Comparison of ENCODE assay signal across 1 cellular context in the genomic region with DNA sequence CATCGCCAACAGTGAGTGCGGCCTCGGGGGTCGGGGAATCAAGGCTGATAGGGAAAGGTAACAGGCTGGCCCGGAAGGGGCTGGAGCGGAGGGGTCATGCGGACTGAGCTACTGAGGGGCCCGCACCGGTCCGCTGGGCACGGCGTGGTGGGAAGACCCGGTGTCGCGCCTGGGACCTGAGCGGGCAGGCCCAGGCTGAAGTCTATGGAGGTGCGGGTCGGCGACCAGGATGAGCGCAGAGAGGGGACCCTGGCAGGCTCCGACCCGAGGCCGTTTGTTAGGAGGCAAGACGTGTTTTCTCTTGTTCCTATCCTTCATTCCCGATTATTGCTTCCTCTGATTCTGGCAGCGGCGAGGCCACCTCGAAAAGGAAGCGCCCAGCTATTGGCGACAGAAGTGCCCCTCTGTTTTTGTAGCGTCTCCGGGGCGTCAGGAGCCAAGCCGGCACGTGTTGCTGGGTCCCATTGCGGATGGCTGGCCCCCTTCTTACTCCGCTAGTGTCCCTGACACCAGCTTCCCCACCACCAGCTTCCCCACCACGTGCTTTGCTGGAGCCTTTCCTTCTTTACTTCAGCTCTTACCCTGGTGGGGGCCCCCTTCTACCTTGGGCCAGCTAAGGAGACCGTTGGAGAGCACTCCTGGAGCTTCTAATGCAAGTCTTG.
TF ChIP-seq lines count a peak whose summit lies in the region.

No MANE protein-coding gene starts in this region.

TF ChIP-seq in K562, 482 proteins besides CTCF, POLR2A, EP300 and RAD21 (continued from another document and continues in another):
- TF ChIP-seq, protein P1, sequence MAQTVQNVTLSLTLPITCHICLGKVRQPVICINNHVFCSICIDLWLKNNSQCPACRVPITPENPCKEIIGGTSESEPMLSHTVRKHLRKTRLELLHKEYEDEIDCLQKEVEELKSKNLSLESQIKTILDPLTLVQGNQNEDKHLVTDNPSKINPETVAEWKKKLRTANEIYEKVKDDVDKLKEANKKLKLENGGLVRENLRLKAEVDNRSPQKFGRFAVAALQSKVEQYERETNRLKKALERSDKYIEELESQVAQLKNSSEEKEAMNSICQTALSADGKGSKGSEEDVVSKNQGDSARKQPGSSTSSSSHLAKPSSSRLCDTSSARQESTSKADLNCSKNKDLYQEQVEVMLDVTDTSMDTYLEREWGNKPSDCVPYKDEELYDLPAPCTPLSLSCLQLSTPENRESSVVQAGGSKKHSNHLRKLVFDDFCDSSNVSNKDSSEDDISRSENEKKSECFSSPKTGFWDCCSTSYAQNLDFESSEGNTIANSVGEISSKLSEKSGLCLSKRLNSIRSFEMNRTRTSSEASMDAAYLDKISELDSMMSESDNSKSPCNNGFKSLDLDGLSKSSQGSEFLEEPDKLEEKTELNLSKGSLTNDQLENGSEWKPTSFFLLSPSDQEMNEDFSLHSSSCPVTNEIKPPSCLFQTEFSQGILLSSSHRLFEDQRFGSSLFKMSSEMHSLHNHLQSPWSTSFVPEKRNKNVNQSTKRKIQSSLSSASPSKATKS (CRISPR knock-in tag; IDR thresholded peaks at IDR 0.05): no peak
- TF ChIP-seq, protein P2, sequence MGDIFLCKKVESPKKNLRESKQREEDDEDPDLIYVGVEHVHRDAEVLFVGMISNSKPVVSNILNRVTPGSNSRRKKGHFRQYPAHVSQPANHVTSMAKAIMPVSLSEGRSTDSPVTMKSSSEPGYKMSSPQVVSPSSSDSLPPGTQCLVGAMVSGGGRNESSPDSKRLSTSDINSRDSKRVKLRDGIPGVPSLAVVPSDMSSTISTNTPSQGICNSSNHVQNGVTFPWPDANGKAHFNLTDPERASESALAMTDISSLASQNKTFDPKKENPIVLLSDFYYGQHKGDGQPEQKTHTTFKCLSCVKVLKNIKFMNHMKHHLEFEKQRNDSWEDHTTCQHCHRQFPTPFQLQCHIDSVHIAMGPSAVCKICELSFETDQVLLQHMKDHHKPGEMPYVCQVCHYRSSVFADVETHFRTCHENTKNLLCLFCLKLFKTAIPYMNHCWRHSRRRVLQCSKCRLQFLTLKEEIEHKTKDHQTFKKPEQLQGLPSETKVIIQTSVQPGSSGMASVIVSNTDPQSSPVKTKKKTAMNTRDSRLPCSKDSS (IDR thresholded peaks at IDR 0.05; ENCODE audit: low read depth, partially characterized antibody): no peak
- TF ChIP-seq KDM2B (CRISPR knock-in tag; IDR thresholded peaks at IDR 0.05) (no peak), ZNF197 (CRISPR knock-in tag; IDR thresholded peaks at IDR 0.05; ENCODE audit: low read depth) (no peak), ZNF311 (CRISPR knock-in tag; IDR thresholded peaks at IDR 0.05) (no peak), ZNF707 (CRISPR knock-in tag; conservative IDR thresholded peaks at IDR 0.05) (0 out of 2 replicates have a peak, but pooled peaks have one; percentile 14), PRMT5 (CRISPR knock-in tag; IDR thresholded peaks at IDR 0.05) (0 out of 2 replicates have a peak, but pooled peaks have one; percentile 24), CHCHD3 (CRISPR knock-in tag; IDR thresholded peaks at IDR 0.05) (no peak), PML (IDR thresholded peaks at IDR 0.05; ENCODE audit: low read length) (no peak), ZBED1 (IDR thresholded peaks at IDR 0.05) (peak; percentile 0; the same call in 1 of the 2 replicates), CREB1 (IDR thresholded peaks at IDR 0.05) (no peak), CREB1 (CRISPR knock-in tag; IDR thresholded peaks at IDR 0.05) (no peak), ZNF717 (CRISPR knock-in tag; IDR thresholded peaks at IDR 0.05) (no peak), PPARD (CRISPR knock-in tag; IDR thresholded peaks at IDR 0.05) (no peak), SP2 (IDR thresholded peaks at IDR 0.05; ENCODE audit: extremely low read depth, low read depth, low read length, poor library complexity, severe bottlenecking) (no peak), ETS2 (tag; IDR thresholded peaks at IDR 0.05; ENCODE audit: borderline replicate concordance, poor library complexity, severe bottlenecking) (no peak), FIP1L1 (IDR thresholded peaks at IDR 0.05; ENCODE audit: low read depth, low read length, poor library complexity, severe bottlenecking) (no peak), SMARCC2 (IDR thresholded peaks at IDR 0.05; ENCODE audit: low read depth) (no peak), TOE1 (IDR thresholded peaks at IDR 0.05; ENCODE audit: borderline replicate concordance) (peak; percentile 12; the same call in 1 of the 2 replicates), TOE1 (CRISPR knock-in tag; IDR thresholded peaks at IDR 0.05; ENCODE audit: borderline replicate concordance, low read depth) (peak; percentile 19; the same call in 1 of the 2 replicates), RAD51 (IDR thresholded peaks at IDR 0.05; ENCODE audit: borderline replicate concordance, low read depth) (peak; percentile 53; the same call in 1 of the 2 replicates), MYC (IDR thresholded peaks at IDR 0.05; ENCODE audit: low read depth, low read length) (peak; percentile 96), MYC (CRISPR knock-in tag; IDR thresholded peaks at IDR 0.05; ENCODE audit: borderline replicate concordance, low read depth) (peak; percentile 55; the same call in 1 of the 2 replicates), EHMT2 (IDR thresholded peaks at IDR 0.05) (no peak), BRD9 (IDR thresholded peaks at IDR 0.05; ENCODE audit: low read depth, partially characterized antibody) (no peak), WHSC1 (IDR thresholded peaks at IDR 0.05; ENCODE audit: low read length) (no peak), GABPB1 (CRISPR knock-in tag; IDR thresholded peaks at IDR 0.05) (no peak; the same call in 1 of the 2 replicates), ZNF165 (CRISPR knock-in tag; IDR thresholded peaks at IDR 0.05; ENCODE audit: borderline replicate concordance) (no peak), ZNF232 (CRISPR knock-in tag; IDR thresholded peaks at IDR 0.05) (no peak; the same call in 1 of the 2 replicates), ZNF274 (IDR thresholded peaks at IDR 0.05; ENCODE audit: borderline replicate concordance, low read depth, low read length) (no peak), ZNF780A (CRISPR knock-in tag; IDR thresholded peaks at IDR 0.05) (no peak), MAFG (tag; conservative IDR thresholded peaks at IDR 0.05) (no peak), ESRRB (CRISPR knock-in tag; IDR thresholded peaks at IDR 0.05; ENCODE audit: borderline replicate concordance) (no peak), TCF7L2 (IDR thresholded peaks at IDR 0.05; ENCODE audit: low read depth, low read length) (no peak), THRAP3 (IDR thresholded peaks at IDR 0.05; ENCODE audit: borderline replicate concordance) (peak; percentile 20; the same call in 1 of the 2 replicates), RHOXF2B (CRISPR knock-in tag; conservative IDR thresholded peaks at IDR 0.05) (no peak)
- TF ChIP-seq, protein P3, sequence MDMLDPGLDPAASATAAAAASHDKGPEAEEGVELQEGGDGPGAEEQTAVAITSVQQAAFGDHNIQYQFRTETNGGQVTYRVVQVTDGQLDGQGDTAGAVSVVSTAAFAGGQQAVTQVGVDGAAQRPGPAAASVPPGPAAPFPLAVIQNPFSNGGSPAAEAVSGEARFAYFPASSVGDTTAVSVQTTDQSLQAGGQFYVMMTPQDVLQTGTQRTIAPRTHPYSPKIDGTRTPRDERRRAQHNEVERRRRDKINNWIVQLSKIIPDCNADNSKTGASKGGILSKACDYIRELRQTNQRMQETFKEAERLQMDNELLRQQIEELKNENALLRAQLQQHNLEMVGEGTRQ (CRISPR knock-in tag; IDR thresholded peaks at IDR 0.05): peak; percentile 51; the same call in 1 of the 2 replicates
- TF ChIP-seq, protein P4, sequence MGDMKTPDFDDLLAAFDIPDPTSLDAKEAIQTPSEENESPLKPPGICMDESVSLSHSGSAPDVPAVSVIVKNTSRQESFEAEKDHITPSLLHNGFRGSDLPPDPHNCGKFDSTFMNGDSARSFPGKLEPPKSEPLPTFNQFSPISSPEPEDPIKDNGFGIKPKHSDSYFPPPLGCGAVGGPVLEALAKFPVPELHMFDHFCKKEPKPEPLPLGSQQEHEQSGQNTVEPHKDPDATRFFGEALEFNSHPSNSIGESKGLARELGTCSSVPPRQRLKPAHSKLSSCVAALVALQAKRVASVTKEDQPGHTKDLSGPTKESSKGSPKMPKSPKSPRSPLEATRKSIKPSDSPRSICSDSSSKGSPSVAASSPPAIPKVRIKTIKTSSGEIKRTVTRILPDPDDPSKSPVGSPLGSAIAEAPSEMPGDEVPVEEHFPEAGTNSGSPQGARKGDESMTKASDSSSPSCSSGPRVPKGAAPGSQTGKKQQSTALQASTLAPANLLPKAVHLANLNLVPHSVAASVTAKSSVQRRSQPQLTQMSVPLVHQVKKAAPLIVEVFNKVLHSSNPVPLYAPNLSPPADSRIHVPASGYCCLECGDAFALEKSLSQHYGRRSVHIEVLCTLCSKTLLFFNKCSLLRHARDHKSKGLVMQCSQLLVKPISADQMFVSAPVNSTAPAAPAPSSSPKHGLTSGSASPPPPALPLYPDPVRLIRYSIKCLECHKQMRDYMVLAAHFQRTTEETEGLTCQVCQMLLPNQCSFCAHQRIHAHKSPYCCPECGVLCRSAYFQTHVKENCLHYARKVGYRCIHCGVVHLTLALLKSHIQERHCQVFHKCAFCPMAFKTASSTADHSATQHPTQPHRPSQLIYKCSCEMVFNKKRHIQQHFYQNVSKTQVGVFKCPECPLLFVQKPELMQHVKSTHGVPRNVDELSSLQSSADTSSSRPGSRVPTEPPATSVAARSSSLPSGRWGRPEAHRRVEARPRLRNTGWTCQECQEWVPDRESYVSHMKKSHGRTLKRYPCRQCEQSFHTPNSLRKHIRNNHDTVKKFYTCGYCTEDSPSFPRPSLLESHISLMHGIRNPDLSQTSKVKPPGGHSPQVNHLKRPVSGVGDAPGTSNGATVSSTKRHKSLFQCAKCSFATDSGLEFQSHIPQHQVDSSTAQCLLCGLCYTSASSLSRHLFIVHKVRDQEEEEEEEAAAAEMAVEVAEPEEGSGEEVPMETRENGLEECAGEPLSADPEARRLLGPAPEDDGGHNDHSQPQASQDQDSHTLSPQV (IDR thresholded peaks at IDR 0.05): peak; percentile 65
- TF ChIP-seq, protein P5, sequence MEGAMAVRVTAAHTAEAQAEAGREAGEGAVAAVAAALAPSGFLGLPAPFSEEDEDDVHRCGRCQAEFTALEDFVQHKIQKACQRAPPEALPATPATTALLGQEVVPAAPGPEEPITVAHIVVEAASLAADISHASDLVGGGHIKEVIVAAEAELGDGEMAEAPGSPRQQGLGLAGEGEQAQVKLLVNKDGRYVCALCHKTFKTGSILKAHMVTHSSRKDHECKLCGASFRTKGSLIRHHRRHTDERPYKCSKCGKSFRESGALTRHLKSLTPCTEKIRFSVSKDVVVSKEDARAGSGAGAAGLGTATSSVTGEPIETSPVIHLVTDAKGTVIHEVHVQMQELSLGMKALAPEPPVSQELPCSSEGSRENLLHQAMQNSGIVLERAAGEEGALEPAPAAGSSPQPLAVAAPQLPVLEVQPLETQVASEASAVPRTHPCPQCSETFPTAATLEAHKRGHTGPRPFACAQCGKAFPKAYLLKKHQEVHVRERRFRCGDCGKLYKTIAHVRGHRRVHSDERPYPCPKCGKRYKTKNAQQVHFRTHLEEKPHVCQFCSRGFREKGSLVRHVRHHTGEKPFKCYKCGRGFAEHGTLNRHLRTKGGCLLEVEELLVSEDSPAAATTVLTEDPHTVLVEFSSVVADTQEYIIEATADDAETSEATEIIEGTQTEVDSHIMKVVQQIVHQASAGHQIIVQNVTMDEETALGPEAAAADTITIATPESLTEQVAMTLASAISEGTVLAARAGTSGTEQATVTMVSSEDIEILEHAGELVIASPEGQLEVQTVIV (CRISPR knock-in tag; IDR thresholded peaks at IDR 0.05; ENCODE audit: borderline replicate concordance): no peak
- TF ChIP-seq, protein P6, sequence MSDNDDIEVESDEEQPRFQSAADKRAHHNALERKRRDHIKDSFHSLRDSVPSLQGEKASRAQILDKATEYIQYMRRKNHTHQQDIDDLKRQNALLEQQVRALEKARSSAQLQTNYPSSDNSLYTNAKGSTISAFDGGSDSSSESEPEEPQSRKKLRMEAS (CRISPR knock-in tag; IDR thresholded peaks at IDR 0.05): peak; percentile 87
- TF ChIP-seq, protein P7, sequence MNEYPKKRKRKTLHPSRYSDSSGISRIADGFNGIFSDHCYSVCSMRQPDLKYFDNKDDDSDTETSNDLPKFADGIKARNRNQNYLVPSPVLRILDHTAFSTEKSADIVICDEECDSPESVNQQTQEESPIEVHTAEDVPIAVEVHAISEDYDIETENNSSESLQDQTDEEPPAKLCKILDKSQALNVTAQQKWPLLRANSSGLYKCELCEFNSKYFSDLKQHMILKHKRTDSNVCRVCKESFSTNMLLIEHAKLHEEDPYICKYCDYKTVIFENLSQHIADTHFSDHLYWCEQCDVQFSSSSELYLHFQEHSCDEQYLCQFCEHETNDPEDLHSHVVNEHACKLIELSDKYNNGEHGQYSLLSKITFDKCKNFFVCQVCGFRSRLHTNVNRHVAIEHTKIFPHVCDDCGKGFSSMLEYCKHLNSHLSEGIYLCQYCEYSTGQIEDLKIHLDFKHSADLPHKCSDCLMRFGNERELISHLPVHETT (CRISPR knock-in tag; conservative IDR thresholded peaks at IDR 0.05 in 1 of 2, IDR thresholded peaks at IDR 0.05 in 1 of 2): no peak
- TF ChIP-seq, protein P8, sequence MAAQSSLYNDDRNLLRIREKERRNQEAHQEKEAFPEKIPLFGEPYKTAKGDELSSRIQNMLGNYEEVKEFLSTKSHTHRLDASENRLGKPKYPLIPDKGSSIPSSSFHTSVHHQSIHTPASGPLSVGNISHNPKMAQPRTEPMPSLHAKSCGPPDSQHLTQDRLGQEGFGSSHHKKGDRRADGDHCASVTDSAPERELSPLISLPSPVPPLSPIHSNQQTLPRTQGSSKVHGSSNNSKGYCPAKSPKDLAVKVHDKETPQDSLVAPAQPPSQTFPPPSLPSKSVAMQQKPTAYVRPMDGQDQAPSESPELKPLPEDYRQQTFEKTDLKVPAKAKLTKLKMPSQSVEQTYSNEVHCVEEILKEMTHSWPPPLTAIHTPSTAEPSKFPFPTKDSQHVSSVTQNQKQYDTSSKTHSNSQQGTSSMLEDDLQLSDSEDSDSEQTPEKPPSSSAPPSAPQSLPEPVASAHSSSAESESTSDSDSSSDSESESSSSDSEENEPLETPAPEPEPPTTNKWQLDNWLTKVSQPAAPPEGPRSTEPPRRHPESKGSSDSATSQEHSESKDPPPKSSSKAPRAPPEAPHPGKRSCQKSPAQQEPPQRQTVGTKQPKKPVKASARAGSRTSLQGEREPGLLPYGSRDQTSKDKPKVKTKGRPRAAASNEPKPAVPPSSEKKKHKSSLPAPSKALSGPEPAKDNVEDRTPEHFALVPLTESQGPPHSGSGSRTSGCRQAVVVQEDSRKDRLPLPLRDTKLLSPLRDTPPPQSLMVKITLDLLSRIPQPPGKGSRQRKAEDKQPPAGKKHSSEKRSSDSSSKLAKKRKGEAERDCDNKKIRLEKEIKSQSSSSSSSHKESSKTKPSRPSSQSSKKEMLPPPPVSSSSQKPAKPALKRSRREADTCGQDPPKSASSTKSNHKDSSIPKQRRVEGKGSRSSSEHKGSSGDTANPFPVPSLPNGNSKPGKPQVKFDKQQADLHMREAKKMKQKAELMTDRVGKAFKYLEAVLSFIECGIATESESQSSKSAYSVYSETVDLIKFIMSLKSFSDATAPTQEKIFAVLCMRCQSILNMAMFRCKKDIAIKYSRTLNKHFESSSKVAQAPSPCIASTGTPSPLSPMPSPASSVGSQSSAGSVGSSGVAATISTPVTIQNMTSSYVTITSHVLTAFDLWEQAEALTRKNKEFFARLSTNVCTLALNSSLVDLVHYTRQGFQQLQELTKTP (IDR thresholded peaks at IDR 0.05; ENCODE audit: low read depth in 1 of 2, partially characterized antibody in 2 of 2): no peak
